15 cellular contexts compared by ENCODE assay signal in genomic region chr6:43497129-43497396, GRCh38. TPM values are rescaled to one million over a fixed set of nuclear protein-coding genes. Genes with fewer than 3 reads are reported as not detected.
A peak's percentile ranks its signal among the peaks of the same experiment; 100 is the strongest.
DNase-seq lines count a peak whose midpoint lies in the region; ATAC-seq, FAIRE-seq and TF ChIP-seq lines count a peak whose summit lies in the region.
"Had no signal": no experiment of that assay in that cellular context is flagged by ENCODE, and none has a peak within 500 bp of the region (broad histone marks: within the 10 kb centered on the region; RNA-seq: fewer than 3 reads in every experiment).

No MANE protein-coding gene starts in this region.

- 73 to 77% (median 76%) methylated on average over 6 of the region's 6 CpGs for WGBS in heart left ventricle, 4 donors

- DNase-seq in HCT116 (ENCODE audit: low read depth, low spot score) (no peak), astrocyte (ENCODE audit: low read depth) (no peak), nephron progenitor cell (no peak), HUDEP-2 (lab: John Stamatoyannopoulos, UW; ENCODE audit: unreplicated experiment in 76 of 76) (no peak), midbrain (lab: John Stamatoyannopoulos, UW) (no peak), heart left ventricle (no peak)
- DNase-seq: MV-4-11; NCI-H1436 treated with DMSO at 0.1 percent for 48 hours; NCI-H2081 treated with DMSO at 0.1 percent for 48 hours; NCI-H2227 treated with DMSO at 0.1 percent for 48 hours; NK-92 treated with Interleukin-12 subunit alpha and Interleukin-12 subunit beta, amount 100 ng/mL, for 24 hours had no signal

- H3K9ac ChIP-seq in HCT116 (ENCODE audit: low read length), result peak overlapping the region; percentile 54
- peak overlapping the region; percentile 16 for H3K9ac ChIP-seq in astrocyte (ENCODE audit: low read length)

- TF ChIP-seq POLR2A in HCT116 (IDR thresholded peaks at IDR 0.05; ENCODE audit: borderline replicate concordance, extremely low read depth, insufficient read depth, insufficient read length), result no peak
- TF ChIP-seq POLR2A in heart left ventricle (IDR thresholded peaks at IDR 0.05), result no peak

- H3K4me3 Mint-ChIP-seq in astrocyte (ENCODE audit: unreplicated experiment), result peak overlapping the region; percentile 67
- H3K4me3 Mint-ChIP-seq in nephron progenitor cell, result no peak overlapping the region

- TF ChIP-seq CTCF in HCT116 (IDR thresholded peaks at IDR 0.05 in 2 of 3, conservative IDR thresholded peaks at IDR 0.05 in 1 of 3; ENCODE audit: borderline replicate concordance in 1 of 3, insufficient read depth in 1 of 3, low read depth in 2 of 3, low read length in 2 of 3) (no peak), astrocyte (IDR thresholded peaks at IDR 0.05; ENCODE audit: insufficient read depth, low read depth, low read length) (no peak), nephron progenitor cell (IDR thresholded peaks at IDR 0.05) (no peak), heart left ventricle (IDR thresholded peaks at IDR 0.05) (no peak)

- H2AFZ ChIP-seq in HCT116 (ENCODE audit: low read depth, low read length, poor library complexity, severe bottlenecking), result no peak overlapping the region
- H2AFZ ChIP-seq in astrocyte (ENCODE audit: low read depth, low read length), result no peak overlapping the region

- H3K4me3 ChIP-seq in HCT116 (replicated peaks in 1 of 2; ENCODE audit: low read depth in 1 of 2, low read length in 2 of 2) (peak overlapping the region in 1 of 2 experiments; percentile 35; a peak in 2 of 4 replicates), astrocyte (ENCODE audit: insufficient read depth, low read depth, low read length) (no peak overlapping the region), heart left ventricle (no peak overlapping the region)

- H3K27ac Mint-ChIP-seq in astrocyte (ENCODE audit: unreplicated experiment), result no peak overlapping the region
- H3K27ac Mint-ChIP-seq in nephron progenitor cell, result peak overlapping the region; percentile 91

- intact Hi-C loops in HCT116 (cut with micrococcal nuclease) (loop anchor here (5.0 kb wide), 1 partner anchor 595 kb away; no protein-coding TSS in a partner anchor), heart left ventricle (cut with DNase I) (loop anchor here in 5 of 10 donors (2.0 to 10.0 kb wide), 3 partner anchors 42 to 112 kb away; partner anchors contain the start of gene DLK2 (in 3 of the 5))

- H3K9me3 Mint-ChIP-seq in astrocyte (ENCODE audit: unreplicated experiment) (no peaks in the 10 kb centered on the region), nephron progenitor cell (no peaks in the 10 kb centered on the region)

- FAIRE-seq in astrocyte (lab: Jason Lieb, UNC), result no peak
- FAIRE-seq: H54 had no signal

- H3K36me3 ChIP-seq in HCT116 (ENCODE audit: control insufficient read depth in 1 of 2, insufficient read depth in 2 of 2, low read length in 2 of 2) (peaks cover 4 to 38% of the 10 kb centered on the region in 2 experiments; a peak in 3 of 4 replicates), astrocyte (ENCODE audit: insufficient read depth, low read length) (peaks cover 14% of the 10 kb centered on the region), heart left ventricle (peaks cover 0 to 42% (median 32%) of the 10 kb centered on the region in 9 donors)

- ATAC-seq in HCT116 (no peak), HG03025 (IDR thresholded peaks at IDR 0.05; ENCODE audit: low FRiP score, unreplicated experiment) (no peak), heart left ventricle (no peak)

- TF ChIP-seq RAD21 in HCT116 (IDR thresholded peaks at IDR 0.05; ENCODE audit: low read depth), result no peak

- H3K4me1 Mint-ChIP-seq in astrocyte (ENCODE audit: low read depth, unreplicated experiment) (peaks cover 19% of the 10 kb centered on the region), nephron progenitor cell (peaks cover 31% of the 10 kb centered on the region)

- H3K27me3 ChIP-seq in HCT116 (ENCODE audit: insufficient read depth, low read length) (no peaks in the 10 kb centered on the region), astrocyte (ENCODE audit: insufficient read depth, low read length) (no peaks in the 10 kb centered on the region), heart left ventricle (no peaks in the 10 kb centered on the region)

- H3K9me3 ChIP-seq in HCT116 (ENCODE audit: control insufficient read depth in 1 of 2, insufficient read depth in 1 of 2, low read depth in 1 of 2, low read length in 2 of 2) (no peaks in the 10 kb centered on the region), astrocyte (ENCODE audit: insufficient read depth, low read depth, low read length) (no peaks in the 10 kb centered on the region), heart left ventricle (no peaks in the 10 kb centered on the region)

- no TSS peak for BruUV-seq in HCT116 (replicated peaks; lab: Mats Ljungman, UMichigan)

- H3K4me1 ChIP-seq in HCT116 (ENCODE audit: control insufficient read depth in 1 of 2, insufficient read depth in 2 of 2, low read length in 2 of 2) (peaks cover 25 to 44% of the 10 kb centered on the region in 2 experiments), astrocyte (ENCODE audit: insufficient read depth, low read length) (peaks cover 35% of the 10 kb centered on the region), heart left ventricle (peaks cover under 1 to 63% (median 44%) of the 10 kb centered on the region in 12 donors)

- H3K4me2 ChIP-seq in HCT116 (ENCODE audit: low read length) (peak overlapping the region; percentile 76), astrocyte (ENCODE audit: low read length) (peak overlapping the region; percentile 70)

- CTCF ChIA-PET in HCT116 (lab: Charles Lee), result interaction anchor here (0.7 to 3.1 kb wide), 9 partner anchors 10 to 268 kb away, joined by 3 to 25 read pairs (median 6); partner anchors contain the start of genes DNPH1 and LRRC73

- RAD21 ChIA-PET in HCT116 (lab: Charles Lee; ENCODE audit: low non-redundant PET in 1 of 2, low total read pairs in 2 of 2, uncharacterized antibody in 2 of 2, unreplicated experiment in 2 of 2), result no interaction called here

- H4K20me1 ChIP-seq in HCT116 (ENCODE audit: insufficient read depth) (no peaks in the 10 kb centered on the region), astrocyte (ENCODE audit: insufficient read depth, low read length) (peaks cover 72% of the 10 kb centered on the region)

- H3K27me3 Mint-ChIP-seq in astrocyte (ENCODE audit: low read depth, unreplicated experiment), result no peaks in the 10 kb centered on the region
- no peaks in the 10 kb centered on the region for H3K27me3 Mint-ChIP-seq in nephron progenitor cell (ENCODE audit: low read depth, poor library complexity)

- H3K79me2 ChIP-seq in HCT116 (ENCODE audit: insufficient read depth, low read length) (peaks cover 41% of the 10 kb centered on the region), astrocyte (ENCODE audit: insufficient read depth, low read length) (peaks cover 31% of the 10 kb centered on the region)

- H3K36me3 Mint-ChIP-seq in astrocyte (ENCODE audit: low read depth, unreplicated experiment) (peaks cover 14% of the 10 kb centered on the region), nephron progenitor cell (ENCODE audit: low read depth) (peaks cover 16% of the 10 kb centered on the region)

- POLR2A ChIA-PET in HCT116 (lab: Charles Lee), result interaction anchor here (1.4 kb wide), 1 partner anchor 10 kb away, joined by 4 read pairs; no protein-coding TSS in a partner anchor

- H3K9me2 ChIP-seq in HCT116 (ENCODE audit: insufficient read depth), result no peaks in the 10 kb centered on the region

- H3K27ac ChIP-seq in HCT116 (ENCODE audit: low read depth, low read length) (peak overlapping the region; percentile 57), astrocyte (ENCODE audit: low read depth, low read length) (no peak overlapping the region), temporal lobe (ENCODE audit: low read depth, low read length) (peak overlapping the region; percentile 13), heart left ventricle (peak overlapping the region in 2 of 12 donors; percentile 31 to 63)

TF ChIP-seq in HCT116, 20 proteins besides CTCF, POLR2A, EP300 and RAD21 (continues in another document):
- TF ChIP-seq ATF3 (IDR thresholded peaks at IDR 0.05) (no peak), JUND (IDR thresholded peaks at IDR 0.05) (no peak), CEBPB (IDR thresholded peaks at IDR 0.05; ENCODE audit: low read depth) (no peak), FOSL1 (IDR thresholded peaks at IDR 0.05; ENCODE audit: low read depth) (no peak), ZNF274 (IDR thresholded peaks at IDR 0.05; ENCODE audit: low read depth, low read length) (no peak), EZH2phosphoT487 (IDR thresholded peaks at IDR 0.05; ENCODE audit: borderline replicate concordance) (no peak)

RNA-seq across cellular contexts. Expression of gene LRRC73, which starts 13.1 kb away (rescaled TPM):
- total RNA-seq in HCT116 (2021; ENCODE audit: unreplicated experiment) (1.2 TPM), astrocyte (0.30 and 0.31 TPM in 2 replicates), temporal lobe (5.7 TPM), heart left ventricle (1 to 10 TPM in 8 of 9 donors, under 1 TPM in 1; 0.50 to 5.1 (median 1.9) TPM)
- 0.65 and 0.97 TPM in 2 replicates for polyA plus RNA-seq in HCT116 (2012)
- polyA plus RNA-seq in heart left ventricle, result 1 to 10 TPM in 1 of 2 donors, under 1 TPM in 1; 0.53 to 1.9 TPM
- total RNA-seq: Daoy had no signal

RNA-seq across cellular contexts. Expression of gene YIPF3, which starts 19.7 kb away (rescaled TPM):
- total RNA-seq in HCT116 (2021; ENCODE audit: unreplicated experiment) (84.5 TPM), astrocyte (132 and 141 TPM in 2 replicates), temporal lobe (61.0 TPM), heart left ventricle (10 to 100 TPM; 63.4 to 90.3 (median 75.3) TPM)
- polyA plus RNA-seq in HCT116 (2012), result 112 and 118 TPM in 2 replicates
- polyA plus RNA-seq in heart left ventricle, result 100 to 1,000 TPM in 1 of 2 donors, 10 to 100 TPM in 1; 64.5 to 132 TPM

RNA-seq across cellular contexts. Expression of gene TJAP1, which starts 19.7 kb away (rescaled TPM):
- total RNA-seq in HCT116 (2021; ENCODE audit: unreplicated experiment), result 45.2 TPM
- polyA plus RNA-seq in HCT116 (2012), result 29.1 and 32.0 TPM in 2 replicates
- total RNA-seq in astrocyte, result 26.6 and 28.3 TPM in 2 replicates
- total RNA-seq in temporal lobe, result 4.4 TPM
- total RNA-seq in heart left ventricle, result 10 to 100 TPM; 16.9 to 34.5 (median 19.1) TPM
- polyA plus RNA-seq in heart left ventricle, result 10 to 100 TPM; 16.5 TPM

RNA-seq across cellular contexts. Expression of gene POLR1C, which starts 19.8 kb away (rescaled TPM):
- total RNA-seq in HCT116 (2021; ENCODE audit: unreplicated experiment) (84.6 TPM), astrocyte (41.8 and 46.2 TPM in 2 replicates), temporal lobe (18.4 TPM), heart left ventricle (10 to 100 TPM in 8 of 9 donors, 1 to 10 TPM in 1; 9.5 to 20.6 (median 13.5) TPM)
- polyA plus RNA-seq in HCT116 (2012), result 66.5 and 85.7 TPM in 2 replicates
- 10 to 100 TPM; 11.6 to 52.9 TPM for polyA plus RNA-seq in heart left ventricle

RNA-seq across cellular contexts. Expression of gene DLK2, which starts 41.7 kb away (rescaled TPM):
- total RNA-seq in HCT116 (2021; ENCODE audit: unreplicated experiment) (1.6 TPM), astrocyte (0.41 and 0.68 TPM in 2 replicates), temporal lobe (4.4 TPM), heart left ventricle (1 to 10 TPM in 8 of 9 donors, under 1 TPM in 1; 0.61 to 4.1 (median 2.6) TPM)
- 2.7 and 2.8 TPM in 2 replicates for polyA plus RNA-seq in HCT116 (2012)
- polyA plus RNA-seq in heart left ventricle, result 1 to 10 TPM; 3.2 to 8.1 TPM
